ENCODE assay signal across 8 cellular contexts in the genomic region with DNA sequence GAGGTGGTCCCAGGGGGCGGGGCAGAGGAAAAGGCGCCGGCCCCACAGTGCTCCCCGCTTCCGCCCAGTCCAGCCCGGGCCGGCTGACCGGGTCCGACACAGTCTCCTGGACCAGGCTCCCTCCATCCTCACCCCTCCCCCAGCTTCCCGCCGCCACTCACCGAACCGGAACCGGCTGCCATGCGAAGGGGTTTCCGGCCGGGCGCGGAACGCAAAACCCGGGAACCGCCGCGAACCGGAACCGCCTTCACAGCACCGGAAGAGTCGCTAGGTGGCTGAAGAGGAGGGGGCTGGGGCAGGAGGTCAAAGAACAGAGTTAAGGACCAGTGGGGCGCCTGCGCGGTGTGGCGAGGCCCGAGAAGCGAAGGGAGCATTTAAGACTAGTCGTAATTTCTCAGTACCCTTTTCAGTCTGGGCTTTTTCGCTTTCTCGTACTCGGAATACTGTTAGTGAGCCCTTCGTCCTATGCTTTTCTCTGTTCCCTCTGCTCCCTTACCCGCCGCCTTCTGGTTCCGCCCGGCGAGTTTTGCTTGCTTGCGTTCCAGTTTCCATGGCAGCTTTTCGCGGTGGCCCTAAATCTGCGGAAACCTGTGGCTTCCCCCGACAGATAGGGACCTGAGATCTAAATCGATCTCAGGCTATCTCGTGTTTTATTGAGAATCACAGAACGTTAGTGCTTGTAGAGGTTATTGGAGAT. TPM values are rescaled to one million over a fixed set of nuclear protein-coding genes. Genes with fewer than 3 reads are reported as not detected.
DNase-seq lines count a peak whose midpoint lies in the region; TF ChIP-seq lines count a peak whose summit lies in the region.

Gene SENP1 (minus strand): TSS at position 213 of the 697 bp plus-strand sequence. CDS start 4,607 bp downstream, outside the sequence.

- no peaks in the 10 kb centered on the region for H3K9me3 Mint-ChIP-seq in HFFc6

- no peaks in the 10 kb centered on the region for H4K20me1 ChIP-seq in SK-N-SH (ENCODE audit: insufficient read depth)

- peaks cover 6% of the 10 kb centered on the region for H3F3A ChIP-seq in SK-N-SH (replicated peaks; ENCODE audit: insufficient read depth)

- peak within 1 kb of the TSS; percentile 89 for H3K4me3 ChIP-seq in NB4 (ENCODE audit: low read depth, low read length)
- peak within 1 kb of the TSS; percentile 85 to 98 for H3K4me3 ChIP-seq in SK-N-SH (ENCODE audit: low read depth in 2 of 2, low read length in 1 of 2)
- peak within 1 kb of the TSS; percentile 93 for H3K4me3 ChIP-seq in suprapubic skin

- H3K4me2 ChIP-seq in SK-N-SH, result peak within 1 kb of the TSS; percentile 78

- POLR2A ChIA-PET in SK-N-SH (lab: Yijun Ruan, JAX), result interaction anchor here (0.6 to 2.0 kb wide), 9 partner anchors 13 to 201 kb away, joined by 3 to 8 read pairs (median 4); partner anchors contain the start of genes ASB8, CCDC184, PFKM and VDR

- peaks cover 10 to 13% of the 10 kb centered on the region in 2 experiments; a peak in 3 of 4 replicates for H3K4me1 ChIP-seq in SK-N-SH (ENCODE audit: control insufficient read depth in 1 of 2, insufficient read depth in 2 of 2, low read depth in 1 of 2, low read length in 1 of 2)
- H3K4me1 ChIP-seq in suprapubic skin, result peaks cover 25% of the 10 kb centered on the region

- H3K27ac Mint-ChIP-seq in HFFc6, result peak within 1 kb of the TSS; percentile 99

- H3K36me3 Mint-ChIP-seq in HFFc6 (ENCODE audit: low read depth), result no peaks in the 10 kb centered on the region; the same call in 1 of the 2 replicates

- no peaks in the 10 kb centered on the region for H3K9me2 ChIP-seq in SK-N-SH

- H3K27me3 ChIP-seq in SK-N-SH (ENCODE audit: insufficient read depth) (no peaks in the 10 kb centered on the region), suprapubic skin (no peaks in the 10 kb centered on the region)

- TF ChIP-seq RAD21 in SK-N-SH (IDR thresholded peaks at IDR 0.05; ENCODE audit: low read length), result no peak

- peak within 1 kb of the TSS; percentile 95 to 99 for H3K27ac ChIP-seq in SK-N-SH (ENCODE audit: low read depth in 2 of 2, low read length in 1 of 2)
- peak within 1 kb of the TSS; percentile 95 for H3K27ac ChIP-seq in suprapubic skin

- WGBS in SK-N-SH (ENCODE audit: low lambda C conversion rate), result under 1% methylated on average over 47 of the region's 52 CpGs
- under 1% methylated on average over 49 of the region's 52 CpGs for WGBS in suprapubic skin

- peak within 1 kb of the TSS; percentile 84 for H3K9ac ChIP-seq in SK-N-SH

- H3K9me3 ChIP-seq in SK-N-SH (no peaks in the 10 kb centered on the region), suprapubic skin (no peaks in the 10 kb centered on the region)

- CTCF ChIA-PET in SK-N-SH (lab: Yijun Ruan, JAX), result interaction anchor here (1.1 to 1.8 kb wide), 5 partner anchors 14 to 513 kb away, joined by 3 to 6 read pairs (median 4); partner anchors contain the start of gene ASB8

- TF ChIP-seq CTCF in HFFc6 (IDR thresholded peaks at IDR 0.05) (peak; percentile 49), NB4 (IDR thresholded peaks at IDR 0.05; ENCODE audit: low read depth, low read length) (no peak), SK-N-SH (IDR thresholded peaks at IDR 0.05) (peak; percentile 21), suprapubic skin (IDR thresholded peaks at IDR 0.05) (peak; percentile 17 to 23)

- H2AFZ ChIP-seq in SK-N-SH (ENCODE audit: low read depth), result peak within 1 kb of the TSS; percentile 99

- DNase-seq in GM04503 (ENCODE audit: low read depth) (peak; percentile 53), HFFc6 (peak; percentile 80), NB4 (ENCODE audit: low read depth) (peak; percentile 92), SK-N-SH (peak; percentile 90), germinal center (ENCODE audit: low spot score) (peak; percentile 83), occipital lobe (lab: John Stamatoyannopoulos, UW) (peak; percentile 89), suprapubic skin (ENCODE audit: low spot score in 2 of 2) (peak; percentile 91 to 93)
- DNase-seq in activated naive CD4-positive, alpha-beta T cell treated with anti-CD3 and anti-CD28 coated beads, Interleukin-2, amount 50 U/mL, for 16 hours, result peak; percentile 90

- peaks cover 51% of the 10 kb centered on the region for H3K79me2 ChIP-seq in SK-N-SH (ENCODE audit: insufficient read depth)

- H3K27me3 Mint-ChIP-seq in HFFc6 (ENCODE audit: insufficient read depth), result peaks cover 3% of the 10 kb centered on the region

- peak in 1 of 2 experiments; percentile 67; a peak in 1 of 4 replicates for TF ChIP-seq EP300 in SK-N-SH (IDR thresholded peaks at IDR 0.05; ENCODE audit: borderline replicate concordance in 1 of 2, low read depth in 1 of 2, low read length in 1 of 2)
- TF ChIP-seq EP300 in suprapubic skin (IDR thresholded peaks at IDR 0.05), result no peak

- H3K36me3 ChIP-seq in SK-N-SH (replicated peaks in 1 of 2; ENCODE audit: control insufficient read depth in 1 of 2, insufficient read depth in 2 of 2, low read length in 1 of 2) (peaks cover 0 to 3% of the 10 kb centered on the region in 2 experiments), suprapubic skin (no peaks in the 10 kb centered on the region)

- peaks cover 28% of the 10 kb centered on the region for H3K4me1 Mint-ChIP-seq in HFFc6 (ENCODE audit: low read depth)

- H3K4me3 Mint-ChIP-seq in HFFc6, result peak within 1 kb of the TSS; percentile 95

- peak; percentile 38 for TF ChIP-seq POLR2A in NB4 (IDR thresholded peaks at IDR 0.05; ENCODE audit: extremely low read depth, insufficient read length)
- TF ChIP-seq POLR2A in suprapubic skin (IDR thresholded peaks at IDR 0.05), result no peak

TF ChIP-seq in SK-N-SH, 30 proteins besides CTCF, POLR2A, EP300 and RAD21 (continues in another document):
- TF ChIP-seq RCOR1 (IDR thresholded peaks at IDR 0.05; ENCODE audit: low read length) (no peak), POLR2AphosphoS5 (IDR thresholded peaks at IDR 0.05; ENCODE audit: low read depth, low read length) (no peak), TAF1 (IDR thresholded peaks at IDR 0.05; ENCODE audit: borderline replicate concordance, low read depth, low read length) (peak; percentile 82), SIN3A (IDR thresholded peaks at IDR 0.05; ENCODE audit: borderline replicate concordance, low read depth, low read length) (0 out of 2 replicates have a peak, but pooled peaks have one; percentile 48), YY1 (IDR thresholded peaks at IDR 0.05; ENCODE audit: low read depth) (peak; percentile 75), EZH2phosphoT487 (IDR thresholded peaks at IDR 0.05; ENCODE audit: borderline replicate concordance, low read depth) (no peak), NRF1 (IDR thresholded peaks at IDR 0.05; ENCODE audit: low read depth, low read length) (peak; percentile 23; the same call in 1 of the 2 replicates), MEF2A (IDR thresholded peaks at IDR 0.05; ENCODE audit: borderline replicate concordance, low read depth) (no peak), SMC3 (IDR thresholded peaks at IDR 0.05; ENCODE audit: low read depth, low read length) (no peak)
- TF ChIP-seq, protein P1, sequence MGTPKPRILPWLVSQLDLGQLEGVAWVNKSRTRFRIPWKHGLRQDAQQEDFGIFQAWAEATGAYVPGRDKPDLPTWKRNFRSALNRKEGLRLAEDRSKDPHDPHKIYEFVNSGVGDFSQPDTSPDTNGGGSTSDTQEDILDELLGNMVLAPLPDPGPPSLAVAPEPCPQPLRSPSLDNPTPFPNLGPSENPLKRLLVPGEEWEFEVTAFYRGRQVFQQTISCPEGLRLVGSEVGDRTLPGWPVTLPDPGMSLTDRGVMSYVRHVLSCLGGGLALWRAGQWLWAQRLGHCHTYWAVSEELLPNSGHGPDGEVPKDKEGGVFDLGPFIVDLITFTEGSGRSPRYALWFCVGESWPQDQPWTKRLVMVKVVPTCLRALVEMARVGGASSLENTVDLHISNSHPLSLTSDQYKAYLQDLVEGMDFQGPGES (IDR thresholded peaks at IDR 0.05; ENCODE audit: low read depth, low read length), result no peak
- TF ChIP-seq, protein P2, sequence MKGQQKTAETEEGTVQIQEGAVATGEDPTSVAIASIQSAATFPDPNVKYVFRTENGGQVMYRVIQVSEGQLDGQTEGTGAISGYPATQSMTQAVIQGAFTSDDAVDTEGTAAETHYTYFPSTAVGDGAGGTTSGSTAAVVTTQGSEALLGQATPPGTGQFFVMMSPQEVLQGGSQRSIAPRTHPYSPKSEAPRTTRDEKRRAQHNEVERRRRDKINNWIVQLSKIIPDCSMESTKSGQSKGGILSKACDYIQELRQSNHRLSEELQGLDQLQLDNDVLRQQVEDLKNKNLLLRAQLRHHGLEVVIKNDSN (IDR thresholded peaks at IDR 0.05; ENCODE audit: borderline replicate concordance, low read depth), result peak; percentile 44; the same call in 1 of the 2 replicates
- TF ChIP-seq, protein P3, sequence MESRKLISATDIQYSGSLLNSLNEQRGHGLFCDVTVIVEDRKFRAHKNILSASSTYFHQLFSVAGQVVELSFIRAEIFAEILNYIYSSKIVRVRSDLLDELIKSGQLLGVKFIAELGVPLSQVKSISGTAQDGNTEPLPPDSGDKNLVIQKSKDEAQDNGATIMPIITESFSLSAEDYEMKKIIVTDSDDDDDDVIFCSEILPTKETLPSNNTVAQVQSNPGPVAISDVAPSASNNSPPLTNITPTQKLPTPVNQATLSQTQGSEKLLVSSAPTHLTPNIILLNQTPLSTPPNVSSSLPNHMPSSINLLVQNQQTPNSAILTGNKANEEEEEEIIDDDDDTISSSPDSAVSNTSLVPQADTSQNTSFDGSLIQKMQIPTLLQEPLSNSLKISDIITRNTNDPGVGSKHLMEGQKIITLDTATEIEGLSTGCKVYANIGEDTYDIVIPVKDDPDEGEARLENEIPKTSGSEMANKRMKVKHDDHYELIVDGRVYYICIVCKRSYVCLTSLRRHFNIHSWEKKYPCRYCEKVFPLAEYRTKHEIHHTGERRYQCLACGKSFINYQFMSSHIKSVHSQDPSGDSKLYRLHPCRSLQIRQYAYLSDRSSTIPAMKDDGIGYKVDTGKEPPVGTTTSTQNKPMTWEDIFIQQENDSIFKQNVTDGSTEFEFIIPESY (IDR thresholded peaks at IDR 0.05; ENCODE audit: borderline replicate concordance, low read depth), result no peak
- TF ChIP-seq, protein P4, sequence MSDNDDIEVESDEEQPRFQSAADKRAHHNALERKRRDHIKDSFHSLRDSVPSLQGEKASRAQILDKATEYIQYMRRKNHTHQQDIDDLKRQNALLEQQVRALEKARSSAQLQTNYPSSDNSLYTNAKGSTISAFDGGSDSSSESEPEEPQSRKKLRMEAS (IDR thresholded peaks at IDR 0.05; ENCODE audit: low read depth), result peak; percentile 70; the same call in 1 of the 2 replicates

RNA-seq across cellular contexts. Expression of gene SENP1, which starts in this region (rescaled TPM):
- 10 to 100 TPM; 13.3 to 24.7 (median 17.2) TPM for total RNA-seq in HFFc6 (2021; fragmentation: NEBNext Ultra II Directional; extraction: Animal tissue kit (Norgen Biotek cat#: 25700))
- 5.6 and 8.4 TPM in 2 replicates for polyA plus RNA-seq in SK-N-SH (2012; rRNA removed)
- polyA plus RNA-seq in SK-N-SH (2012; cell fraction: cytosol; rRNA removed), result 7.8 and 8.0 TPM in 2 replicates
- polyA plus RNA-seq in SK-N-SH (2012; cell fraction: nucleus; rRNA removed), result 4.6 and 8.8 TPM in 2 replicates
- total RNA-seq in occipital lobe, result 33.5 TPM
- 10 to 100 TPM; 13.5 to 25.5 (median 20.0) TPM for total RNA-seq in suprapubic skin

Comparison
In these comparisons a context has a peak if more than half of its experiments do, and no peak if none do; other contexts are left out.
1. Peak in every context shown above with its lines: DNase-seq, H3K4me3 ChIP-seq and H3K27ac ChIP-seq.